ENCODE assay signal across 8 cellular contexts in the genomic region with DNA sequence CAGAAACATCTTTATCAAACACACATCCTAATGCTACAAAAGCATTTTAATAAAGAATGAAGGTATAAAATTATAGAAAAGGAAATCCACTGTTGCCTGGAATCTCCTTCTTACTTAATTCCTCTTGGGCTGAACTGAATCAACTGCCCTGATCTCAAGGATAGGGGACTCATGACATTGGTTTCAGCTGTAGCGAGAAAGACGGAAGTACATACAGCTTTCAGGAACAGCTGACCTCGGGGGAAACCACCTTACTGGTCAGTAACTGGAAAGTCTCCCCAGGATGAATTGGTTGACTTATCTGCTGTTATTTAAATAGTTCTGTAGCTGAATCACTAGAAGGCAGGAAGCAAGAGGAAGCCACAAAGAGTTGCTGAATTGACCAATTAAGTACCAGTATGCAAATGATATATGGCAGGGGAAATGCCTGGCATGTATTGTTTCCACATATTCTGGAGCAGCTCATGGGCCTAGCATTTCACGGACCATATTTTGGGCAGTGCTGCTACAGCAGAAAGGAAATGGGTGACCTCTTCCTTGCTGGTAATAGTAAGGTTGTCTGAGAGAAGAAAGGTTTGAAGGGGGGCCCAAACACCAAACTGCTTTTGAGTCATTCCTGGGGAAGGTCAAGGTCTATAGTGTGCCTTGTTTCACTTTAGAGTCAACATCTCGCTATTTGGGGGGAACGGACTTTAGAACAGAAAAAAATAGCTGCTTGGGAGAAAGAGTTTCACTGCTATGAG. TPM values are rescaled to one million over a fixed set of nuclear protein-coding genes. Genes with fewer than 3 reads are reported as not detected.
DNase-seq lines count a peak whose midpoint lies in the region; ATAC-seq, FAIRE-seq and TF ChIP-seq lines count a peak whose summit lies in the region.

No MANE protein-coding gene starts in this region.

- H2BK15ac ChIP-seq in neuronal stem cell (ENCODE audit: low read length) = no peak overlapping the region

- no peak overlapping the region for H3K14ac ChIP-seq in neuronal stem cell (ENCODE audit: low read length)

- no peaks in the 10 kb centered on the region for H3K79me1 ChIP-seq in neuronal stem cell (ENCODE audit: low read depth, low read length)

- intact Hi-C loops in left ventricle myocardium superior (cut with micrococcal nuclease) = no loop called here

- no peak overlapping the region for H2BK120ac ChIP-seq in neuronal stem cell (ENCODE audit: low read depth, low read length)

- peak; percentile 20; the same call in 1 of the 2 replicates for TF ChIP-seq POLR2A in H54 (IDR thresholded peaks at IDR 0.05; ENCODE audit: low read depth, low read length)

- H2BK12ac ChIP-seq in neuronal stem cell (ENCODE audit: low read length) = no peak overlapping the region

- peak; percentile 92 for FAIRE-seq in H54 (lab: Jason Lieb, UNC)

- no peak overlapping the region for H3K4ac ChIP-seq in neuronal stem cell (ENCODE audit: low read length)

- H3K27me3 ChIP-seq in neuronal stem cell (ENCODE audit: control insufficient read depth in 3 of 3, insufficient read depth in 3 of 3, low read depth in 1 of 3, low read length in 3 of 3) = no peaks in the 10 kb centered on the region

- H3K4me1 Mint-ChIP-seq in activated T-cell treated with anti-CD3 and anti-CD28 coated beads, Interleukin-2, amount 50 U/mL, for 24 hours (ENCODE audit: low read depth) = peaks cover 32% of the 10 kb centered on the region

- H2AFZ ChIP-seq in neuronal stem cell (ENCODE audit: low read length) = no peak overlapping the region

- H3K4me3 Mint-ChIP-seq in activated T-cell treated with anti-CD3 and anti-CD28 coated beads, Interleukin-2, amount 50 U/mL, for 24 hours = peak overlapping the region; percentile 61

- H2AK5ac ChIP-seq in neuronal stem cell (ENCODE audit: low read depth, low read length) = no peak overlapping the region

- H2BK5ac ChIP-seq in neuronal stem cell (ENCODE audit: low read length) = no peak overlapping the region

- no peak overlapping the region for H3K27ac ChIP-seq in neuronal stem cell (replicated peaks; ENCODE audit: low read length)

- H3K18ac ChIP-seq in neuronal stem cell (ENCODE audit: low read length) = no peak overlapping the region

- no peaks in the 10 kb centered on the region for H3K36me3 ChIP-seq in neuronal stem cell (replicated peaks in 1 of 2; ENCODE audit: control insufficient read depth in 2 of 2, insufficient read depth in 2 of 2, low read length in 2 of 2)

- no peak overlapping the region for H3K9ac ChIP-seq in neuronal stem cell (ENCODE audit: low read depth, low read length, poor library complexity)

- H3K4me2 ChIP-seq in neuronal stem cell (ENCODE audit: insufficient read depth, low read length, poor library complexity, severe bottlenecking) = no peak overlapping the region

- H3K27ac Mint-ChIP-seq in activated T-cell treated with anti-CD3 and anti-CD28 coated beads, Interleukin-2, amount 50 U/mL, for 24 hours = peak overlapping the region; percentile 81

- no peak overlapping the region for H4K91ac ChIP-seq in neuronal stem cell (ENCODE audit: low read depth, low read length, poor library complexity)

- H3K23ac ChIP-seq in neuronal stem cell (ENCODE audit: low read depth, low read length, poor library complexity) = no peak overlapping the region

- peaks cover 5% of the 10 kb centered on the region for H3K9me3 Mint-ChIP-seq in activated T-cell treated with anti-CD3 and anti-CD28 coated beads, Interleukin-2, amount 50 U/mL, for 24 hours

- no peak overlapping the region for H4K8ac ChIP-seq in neuronal stem cell (ENCODE audit: low read depth, low read length)

- H3K4me3 ChIP-seq in neuronal stem cell (ENCODE audit: low read length in 2 of 2) = no peak overlapping the region

- ATAC-seq in left ventricle myocardium superior = peak; percentile 40

- no peaks in the 10 kb centered on the region for H3K27me3 Mint-ChIP-seq in activated T-cell treated with anti-CD3 and anti-CD28 coated beads, Interleukin-2, amount 50 U/mL, for 24 hours

- no peaks in the 10 kb centered on the region for H3K4me1 ChIP-seq in neuronal stem cell (ENCODE audit: control insufficient read depth in 2 of 2, insufficient read depth in 1 of 2, low read depth in 1 of 2, low read length in 2 of 2)

- peak; percentile 30 for DNase-seq in activated T-cell treated with anti-CD3 and anti-CD28 coated beads for 48 hours (ENCODE audit: low read depth)
- DNase-seq in activated T-cell treated with anti-CD3 and anti-CD28 coated beads for 4 hours = no peak
- peak; percentile 36 for DNase-seq in H54 (ENCODE audit: insufficient read length, low spot score)
- peak; percentile 100 for DNase-seq in M059J (ENCODE audit: low read depth)
- DNase-seq in activated T-cell treated with anti-CD3 and anti-CD28 coated beads, Interleukin-2, amount 50 U/mL, for 24 hours = peak; percentile 42
- DNase-seq in left ventricle myocardium superior = no peak
- peak; percentile 21 to 40 for DNase-seq in stimulated activated CD8-positive, alpha-beta memory T cell treated with anti-CD3 and anti-CD28 coated beads, Interleukin-15, amount 100 ng/mL, for 48 hours (ENCODE audit: low read depth in 2 of 2)
- DNase-seq in neuronal stem cell (ENCODE audit: low spot score) = no peak

- H3K9me3 ChIP-seq in neuronal stem cell (replicated peaks in 1 of 2; ENCODE audit: control insufficient read depth in 2 of 2, insufficient read depth in 1 of 2, low read depth in 1 of 2, low read length in 2 of 2) = peaks cover 0 to 2% of the 10 kb centered on the region in 2 donors

- WGBS in neuronal stem cell (ENCODE audit: extremely low coverage in 2 of 2, insufficient read length in 2 of 2, insufficient replicate concordance in 1 of 2), 2 donors = no CpG with 5 or more reads among the region's 6 CpGs

- H3K36me3 Mint-ChIP-seq in activated T-cell treated with anti-CD3 and anti-CD28 coated beads, Interleukin-2, amount 50 U/mL, for 24 hours (ENCODE audit: low read depth) = peaks cover 67% of the 10 kb centered on the region

RNA-seq across cellular contexts. Expression of a gene that starts 43.7 kb away (rescaled TPM):
- 0.15 and 0.49 TPM in 2 replicates for total RNA-seq in M059J (2014; rRNA removed; shearing (Covaris generic))
- 3.9 TPM for total RNA-seq in left ventricle myocardium superior
- polyA plus RNA-seq in neuronal stem cell (2013, experiment 1 of 2) = 2.2 TPM
- polyA plus RNA-seq in neuronal stem cell (2013, experiment 2 of 2) = 1.7 TPM

Comparison
In these comparisons a context has a peak if more than half of its experiments do, and no peak if none do; other contexts are left out.
1. DNase-seq: peak in activated T-cell treated with anti-CD3 and anti-CD28 coated beads for 48 hours (single experiment), H54 (single experiment), M059J (single experiment), activated T-cell treated with anti-CD3 and anti-CD28 coated beads, Interleukin-2, amount 50 U/mL, for 24 hours (single experiment) and stimulated activated CD8-positive, alpha-beta memory T cell treated with anti-CD3 and anti-CD28 coated beads, Interleukin-15, amount 100 ng/mL, for 48 hours (2 of 2); none in activated T-cell treated with anti-CD3 and anti-CD28 coated beads for 4 hours (single experiment), left ventricle myocardium superior (single experiment) and neuronal stem cell (single experiment).